Comparison of ENCODE assay signal across 10 cellular contexts in the genomic region with DNA sequence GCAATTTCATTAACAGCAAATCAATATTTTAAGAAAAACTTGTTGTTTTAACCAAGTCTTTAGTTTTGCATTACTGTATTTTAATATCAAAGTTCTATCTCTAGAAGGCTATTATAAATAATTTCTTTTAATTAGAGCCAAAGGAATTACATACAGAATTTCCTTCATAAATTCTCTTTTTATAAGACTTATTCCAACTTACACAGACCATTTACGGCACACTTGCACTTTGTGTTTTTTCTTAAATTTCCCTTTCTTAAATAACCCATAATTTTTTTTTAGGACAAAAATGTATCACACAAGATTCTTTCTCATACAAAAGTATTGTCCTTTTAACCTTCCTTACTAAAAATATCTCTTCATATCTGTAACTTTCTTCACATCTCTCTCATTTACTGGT.
"Had no signal": no experiment of that assay in that cellular context is flagged by ENCODE, and none has a peak within 500 bp of the region (broad histone marks: within the 10 kb centered on the region; RNA-seq: fewer than 3 reads in every experiment).

No MANE protein-coding gene starts in this region.

- H3K4me3 ChIP-seq: GM23248, K562 had no signal

- FAIRE-seq: H1, H54, K562 had no signal

- H3K27ac ChIP-seq: GM23248, HL-60 had no signal

- ATAC-seq: K562 had no signal

- H3K4me1 Mint-ChIP-seq: H9 had no signal

- H3K4me3 Mint-ChIP-seq: H9, HFFc6 had no signal

- DNase-seq: GM23248, H9, HCEC 1CT, HFFc6, IMR-90, KG1 had no signal

- H3K27ac Mint-ChIP-seq: H9, HFFc6 had no signal

- H2AFZ ChIP-seq: GM23248 had no signal
